ENCODE assay signal across 8 cellular contexts in genomic region chr20:49983123-49983847, GRCh38. TPM values are rescaled to one million over a fixed set of nuclear protein-coding genes. Genes with fewer than 3 reads are reported as not detected.
DNase-seq lines count a peak whose midpoint lies in the region; ATAC-seq and TF ChIP-seq lines count a peak whose summit lies in the region.

No MANE protein-coding gene starts in this region.

- no peak for TF ChIP-seq POLR2A in stomach (IDR thresholded peaks at IDR 0.05)

- 21 to 31% (median 28%) methylated on average over 24 of the region's 24 CpGs for WGBS in stomach, 5 donors

- H3K9me3 ChIP-seq in iPS-20b (ENCODE audit: insufficient read depth, low read depth, low read length) (no peaks in the 10 kb centered on the region), stomach (no peaks in the 10 kb centered on the region)

- H3K27ac ChIP-seq in iPS-20b (ENCODE audit: low read length) = no peak overlapping the region
- H3K27ac ChIP-seq in stomach = peak overlapping the region; percentile 66 to 83 (median 75)

- no peaks in the 10 kb centered on the region for H3K36me3 Mint-ChIP-seq in activated CD8-positive, alpha-beta T cell treated with anti-CD3 and anti-CD28 coated beads, Interleukin-2, amount 10 ng/mL, durations not matched to agents 7 days and 5 days (ENCODE audit: low read depth)

- POLR2A ChIA-PET in activated CD8-positive, alpha-beta T cell treated with anti-CD3 and anti-CD28 coated beads, Interleukin-2, amount 10 ng/mL, durations not matched to agents 7 days and 5 days (lab: Charles Lee) = no interaction called here

- no peak for ATAC-seq in activated CD8-positive, alpha-beta T cell treated with anti-CD3 and anti-CD28 coated beads, Interleukin-2, amount 10 ng/mL, durations not matched to agents 7 days and 5 days

- peak overlapping the region; percentile 82; the same call in 1 of the 2 replicates for H3K9ac ChIP-seq in iPS-20b (ENCODE audit: low read depth, low read length)

- intact Hi-C loops in stomach (cut with DNase I; ENCODE audit: low total_unique reads) = loop anchor here (5.0 to 10.0 kb wide), 2 partner anchors 84 to 192 kb away; no protein-coding TSS in a partner anchor

- H3K36me3 ChIP-seq in iPS-20b (ENCODE audit: insufficient read depth, low read depth, low read length) (peaks cover 17% of the 10 kb centered on the region), stomach (peaks cover 0 to 7% (median 0%) of the 10 kb centered on the region in 4 donors)

- H3K27me3 ChIP-seq in iPS-20b (ENCODE audit: insufficient read depth, low read length) = peaks cover 44% of the 10 kb centered on the region
- H3K27me3 ChIP-seq in stomach = peaks cover 0 to 12% (median 0%) of the 10 kb centered on the region in 3 donors

- H3K27me3 Mint-ChIP-seq in activated CD8-positive, alpha-beta T cell treated with anti-CD3 and anti-CD28 coated beads, Interleukin-2, amount 10 ng/mL, durations not matched to agents 7 days and 5 days (ENCODE audit: low read depth) = peaks cover 20% of the 10 kb centered on the region

- H3K9me3 Mint-ChIP-seq in activated CD8-positive, alpha-beta T cell treated with anti-CD3 and anti-CD28 coated beads, Interleukin-2, amount 10 ng/mL, durations not matched to agents 7 days and 5 days (ENCODE audit: insufficient read depth) = no peaks in the 10 kb centered on the region

- H3K4me1 Mint-ChIP-seq in activated CD8-positive, alpha-beta T cell treated with anti-CD3 and anti-CD28 coated beads, Interleukin-2, amount 10 ng/mL, durations not matched to agents 7 days and 5 days (ENCODE audit: low read depth) = peaks cover 31% of the 10 kb centered on the region

- DNase-seq in NCI-H1417 (lab: John Stamatoyannopoulos, UW) (peak in 2 of 3 experiments; percentile 53 to 80), NCI-H1417 treated with DMSO at 0.1 percent for 48 hours (lab: John Stamatoyannopoulos, UW) (no peak), stomach (no peak), HuH-7 (ENCODE audit: low spot score) (no peak), NCI-H1048 (lab: John Stamatoyannopoulos, UW) (no peak), dermis blood vessel endothelial cell (no peak)
- no peak for DNase-seq in activated CD8-positive, alpha-beta T cell treated with anti-CD3 and anti-CD28 coated beads, Interleukin-2, amount 10 ng/mL, durations not matched to agents 7 days and 5 days

- peak overlapping the region; percentile 25 for H3K27ac Mint-ChIP-seq in activated CD8-positive, alpha-beta T cell treated with anti-CD3 and anti-CD28 coated beads, Interleukin-2, amount 10 ng/mL, durations not matched to agents 7 days and 5 days

- no peak for TF ChIP-seq CTCF in stomach (IDR thresholded peaks at IDR 0.05)

- H3K4me3 ChIP-seq in iPS-20b (ENCODE audit: low read length) (peak overlapping the region; percentile 83), stomach (peak overlapping the region; percentile 45 to 59 (median 50))

- CTCF ChIA-PET in activated CD8-positive, alpha-beta T cell treated with anti-CD3 and anti-CD28 coated beads, Interleukin-2, amount 10 ng/mL, durations not matched to agents 7 days and 5 days (lab: Charles Lee) = interaction anchor here (3.7 to 13.9 kb wide), 2 partner anchors 89 to 186 kb away, joined by 16 to 408 read pairs; no protein-coding TSS in a partner anchor

- H3K4me1 ChIP-seq in iPS-20b (ENCODE audit: insufficient read depth, low read length) = peaks cover 42% of the 10 kb centered on the region
- H3K4me1 ChIP-seq in stomach = peaks cover 33 to 73% (median 56%) of the 10 kb centered on the region in 4 donors

- no peak for TF ChIP-seq EP300 in stomach (IDR thresholded peaks at IDR 0.05)

- peak overlapping the region; percentile 60 for H3K4me3 Mint-ChIP-seq in activated CD8-positive, alpha-beta T cell treated with anti-CD3 and anti-CD28 coated beads, Interleukin-2, amount 10 ng/mL, durations not matched to agents 7 days and 5 days

RNA-seq across cellular contexts. Expression of gene SNAI1, which starts 0.5 kb away (rescaled TPM):
- under 1 TPM; 0.37 to 0.47 TPM for total RNA-seq in activated CD8-positive, alpha-beta T cell treated with anti-CD3 and anti-CD28 coated beads, Interleukin-2, amount 10 ng/mL, durations not matched to agents 7 days and 5 days
- total RNA-seq in stomach (1 to 10 TPM in 2 of 5 donors, under 1 TPM in 1, not detected in 2; 0.37 to 7.1 (median 3.2) TPM), dermis blood vessel endothelial cell (1.5 TPM in 2 replicates)
- polyA plus RNA-seq in stomach = 1 to 10 TPM in 2 of 3 donors, under 1 TPM in 1; 0.61 to 3.5 (median 2.2) TPM

RNA-seq across cellular contexts. Expression of gene RNF114, which starts 47.1 kb away (rescaled TPM):
- 10 to 100 TPM; 50.1 to 54.8 TPM for total RNA-seq in activated CD8-positive, alpha-beta T cell treated with anti-CD3 and anti-CD28 coated beads, Interleukin-2, amount 10 ng/mL, durations not matched to agents 7 days and 5 days
- 100 to 1,000 TPM in 3 of 5 donors, 10 to 100 TPM in 2; 29.5 to 317 (median 138) TPM for total RNA-seq in stomach
- 10 to 100 TPM; 32.8 to 57.0 (median 41.7) TPM for polyA plus RNA-seq in stomach
- total RNA-seq in dermis blood vessel endothelial cell = 69.4 and 169 TPM in 2 replicates

Comparison
In these comparisons a context has a peak if more than half of its experiments do, and no peak if none do; other contexts are left out.
1. DNase-seq: peak in NCI-H1417 (2 of 3); none in NCI-H1417 treated with DMSO at 0.1 percent for 48 hours (single experiment), activated CD8-positive, alpha-beta T cell treated with anti-CD3 and anti-CD28 coated beads, Interleukin-2, amount 10 ng/mL, durations not matched to agents 7 days and 5 days (single experiment), stomach (single experiment), HuH-7 (single experiment), NCI-H1048 (single experiment) and dermis blood vessel endothelial cell (single experiment).